Comparison of ENCODE assay signal across 12 cellular contexts in the genomic region with DNA sequence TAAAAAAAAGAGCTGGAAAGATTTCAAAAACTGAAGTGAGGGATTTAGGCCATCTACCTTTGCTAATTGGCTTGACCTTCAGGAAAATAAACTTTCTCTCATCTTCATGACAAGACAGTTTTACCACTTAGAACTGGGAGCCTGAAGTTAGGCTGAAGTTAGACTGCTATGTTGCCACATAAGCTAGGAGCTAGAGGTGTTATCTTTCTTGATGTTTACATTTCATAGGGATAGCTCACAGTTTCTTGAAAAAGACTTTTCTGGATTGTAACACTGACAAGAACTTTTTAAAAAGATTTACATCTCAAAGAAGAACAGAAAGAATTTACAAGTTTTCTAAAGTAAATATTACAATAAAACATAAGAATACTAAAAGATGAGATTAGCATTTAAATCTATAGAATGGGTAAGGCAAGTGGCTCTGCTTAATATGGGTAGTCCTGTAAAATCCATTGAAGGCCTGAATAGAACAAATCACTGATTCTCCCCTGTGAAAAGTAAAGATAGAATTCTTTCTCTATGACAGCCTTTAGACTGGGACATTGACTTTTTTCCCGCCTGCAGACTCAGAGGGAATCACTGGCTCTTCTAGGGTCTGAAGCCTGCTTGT.
"Had no signal": no experiment of that assay in that cellular context is flagged by ENCODE, and none has a peak within 500 bp of the region (broad histone marks: within the 10 kb centered on the region; RNA-seq: fewer than 3 reads in every experiment).

No MANE protein-coding gene starts in this region.

- H3K27me3 ChIP-seq: sigmoid colon had no signal

- H3K9me3 ChIP-seq: thoracic aorta had no signal

- H3K4me3 ChIP-seq: lower lobe of right lung, sigmoid colon, thoracic aorta had no signal

- H3K4me1 ChIP-seq: lower lobe of right lung had no signal

- H3K36me3 ChIP-seq: lower lobe of right lung, sigmoid colon, thoracic aorta, WERI-Rb-1 had no signal

- H3K27ac ChIP-seq: lower lobe of right lung, thoracic aorta, WERI-Rb-1 had no signal

- DNase-seq: activated CD4-positive, alpha-beta T cell treated with anti-CD3 and anti-CD28 coated beads, Interleukin-2, amount 10 ng/mL, durations not matched to agents 24 days and 14 days; activated gamma-delta T cell treated with Interleukin-2 at 50 U/mL for 16 hours; anterior cingulate cortex; foreskin melanocyte; left cardiac atrium; lower lobe of right lung; midbrain; sigmoid colon; stimulated activated CD4-positive, alpha-beta T cell treated with anti-CD3 and anti-CD28 coated beads, Interleukin-1b, Interleukin-23, amount 100 ng/mL, for 48 hours; T-helper 17 cell; WERI-Rb-1 had no signal
